7 cellular contexts compared by ENCODE assay signal in genomic region chr16:1256296-1256873, GRCh38. TPM values are rescaled to one million over a fixed set of nuclear protein-coding genes. Genes with fewer than 3 reads are reported as not detected.
"Had no signal": no experiment of that assay in that cellular context is flagged by ENCODE, and none has a peak within 500 bp of the region (broad histone marks: within the 10 kb centered on the region; RNA-seq: fewer than 3 reads in every experiment).

No MANE protein-coding gene starts in this region.

RNA-seq across cellular contexts. Expression of gene TPSD1, which starts 0.5 kb away (rescaled TPM):
- total RNA-seq: GM23248, H4, H7, HepG2, HFFc6, HT1080 had no signal
- polyA plus RNA-seq: GM23248, HepG2, IgD-negative memory B cell had no signal

RNA-seq across cellular contexts. Expression of gene TPSAB1, which starts 15.9 kb away (rescaled TPM):
- total RNA-seq: GM23248, H4, H7, HepG2, HFFc6, HT1080 had no signal
- polyA plus RNA-seq: GM23248, IgD-negative memory B cell had no signal

RNA-seq across cellular contexts. Expression of gene TPSB2, which starts 26.4 kb away (rescaled TPM):
- total RNA-seq: GM23248, H7, HepG2, HFFc6, HT1080 had no signal
- polyA plus RNA-seq: GM23248, HepG2, IgD-negative memory B cell had no signal

RNA-seq across cellular contexts. Expression of gene TPSG1, which starts 31.3 kb away (rescaled TPM):
- total RNA-seq: GM23248, H7, HepG2, HT1080 had no signal
- polyA plus RNA-seq: GM23248, HepG2, IgD-negative memory B cell had no signal
